In the genomic region with DNA sequence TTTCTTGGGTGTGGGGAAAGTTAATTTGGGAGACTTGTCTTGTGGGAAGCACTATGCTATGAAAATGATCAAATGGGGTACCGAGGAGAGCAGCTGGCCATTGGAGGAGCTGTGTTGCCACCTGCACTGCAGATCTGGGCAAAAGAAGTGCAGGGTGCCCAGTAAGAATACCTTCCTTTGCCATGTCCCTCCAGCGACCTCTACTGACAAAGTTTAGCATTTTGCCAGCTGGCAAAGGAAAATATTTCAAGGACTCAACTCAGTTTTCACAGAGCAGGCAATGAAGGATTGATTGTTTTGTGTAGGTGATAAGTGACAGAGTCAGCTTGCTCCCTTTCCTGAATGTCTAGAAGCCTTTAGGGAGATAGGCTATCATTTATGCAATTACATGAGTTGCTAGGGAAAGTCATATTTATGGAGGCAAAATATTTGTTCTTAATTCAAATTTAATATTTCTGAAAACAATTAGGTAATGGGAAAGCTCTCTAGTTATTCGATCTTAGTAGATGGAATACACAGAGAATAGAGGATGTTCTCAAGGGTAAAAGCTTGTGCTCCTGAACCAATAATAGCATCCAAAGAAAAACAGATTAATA, we compare ENCODE assay signal across 8 cellular contexts.
DNase-seq lines count a peak whose midpoint lies in the region; ATAC-seq and TF ChIP-seq lines count a peak whose summit lies in the region.

No MANE protein-coding gene starts in this region.

- POLR2A ChIA-PET in AG04450 (lab: Yijun Ruan, JAX), result no interaction called here

- no peak overlapping the region for H3K4me3 ChIP-seq in AG04450 (ENCODE audit: low read depth, low read length)
- H3K4me3 ChIP-seq in GM12865 (ENCODE audit: low read depth, low read length), result no peak overlapping the region
- no peak overlapping the region for H3K4me3 ChIP-seq in psoas muscle
- no peak overlapping the region for H3K4me3 ChIP-seq in thyroid gland (replicated peaks in 1 of 3)
- no peak overlapping the region for H3K4me3 ChIP-seq in ovary

- H3K36me3 Mint-ChIP-seq in chondrocyte (ENCODE audit: low read depth), result no peaks in the 10 kb centered on the region

- WGBS in psoas muscle, 3 donors, result 53 to 56% (median 56%) methylated on average over 3 of the region's 3 CpGs
- 59 to 69% methylated on average over 3 of the region's 3 CpGs for WGBS in thyroid gland, 2 donors
- WGBS in ovary, 3 donors, result 58 to 66% (median 63%) methylated on average over 3 of the region's 3 CpGs

- CTCF ChIA-PET in AG04450 (lab: Charles Lee), result interaction anchor here (0.6 to 3.6 kb wide), 14 partner anchors 9 to 1165 kb away, joined by 3 to 49 read pairs (median 5); no protein-coding TSS in a partner anchor

- H3K9me3 ChIP-seq in AG04450 (ENCODE audit: control insufficient read depth, insufficient read depth, low read length), result no peaks in the 10 kb centered on the region
- H3K9me3 ChIP-seq in psoas muscle, result no peaks in the 10 kb centered on the region
- H3K9me3 ChIP-seq in thyroid gland, result no peaks in the 10 kb centered on the region
- H3K9me3 ChIP-seq in ovary, result no peaks in the 10 kb centered on the region

- H3K36me3 ChIP-seq in psoas muscle (ENCODE audit: insufficient read depth in 1 of 2, low read depth in 1 of 2) (no peaks in the 10 kb centered on the region), thyroid gland (no peaks in the 10 kb centered on the region), ovary (no peaks in the 10 kb centered on the region)

- no peak overlapping the region for H3K4me3 Mint-ChIP-seq in chondrocyte (ENCODE audit: unreplicated experiment)

- no peak for TF ChIP-seq POLR2A in thyroid gland (IDR thresholded peaks at IDR 0.05)
- no peak for TF ChIP-seq POLR2A in ovary (IDR thresholded peaks at IDR 0.05)

- H3K4me1 ChIP-seq in psoas muscle (no peaks in the 10 kb centered on the region), thyroid gland (peaks cover 0 to 4% of the 10 kb centered on the region in 2 donors), ovary (ENCODE audit: insufficient read depth) (no peaks in the 10 kb centered on the region)

- H3K27ac ChIP-seq in AG04450 (ENCODE audit: low read depth, low read length), result no peak overlapping the region
- no peak overlapping the region for H3K27ac ChIP-seq in psoas muscle
- H3K27ac ChIP-seq in thyroid gland, result no peak overlapping the region
- no peak overlapping the region for H3K27ac ChIP-seq in ovary

- ATAC-seq in psoas muscle, result no peak

- intact Hi-C loops in psoas muscle (cut with DNase I) (no loop called here), thyroid gland (cut with DNase I) (loop anchor here (10.0 kb wide), 1 partner anchor 235 kb away; no protein-coding TSS in a partner anchor), ovary (cut with DNase I) (no loop called here)

- H3K27ac Mint-ChIP-seq in chondrocyte (ENCODE audit: unreplicated experiment), result no peak overlapping the region

- H3K9me3 Mint-ChIP-seq in chondrocyte (ENCODE audit: low read depth), result peaks cover 4% of the 10 kb centered on the region

- no peaks in the 10 kb centered on the region for H3K27me3 Mint-ChIP-seq in chondrocyte (ENCODE audit: low read depth)

- no peaks in the 10 kb centered on the region for H3K27me3 ChIP-seq in AG04450 (ENCODE audit: control insufficient read depth, insufficient read depth, low read length)
- no peaks in the 10 kb centered on the region for H3K27me3 ChIP-seq in psoas muscle (ENCODE audit: insufficient read depth in 3 of 3, low read length in 2 of 3)
- H3K27me3 ChIP-seq in thyroid gland, result no peaks in the 10 kb centered on the region
- H3K27me3 ChIP-seq in ovary, result no peaks in the 10 kb centered on the region

- TF ChIP-seq EP300 in ovary (IDR thresholded peaks at IDR 0.05), result no peak

- TF ChIP-seq CTCF in AG04450 (IDR thresholded peaks at IDR 0.05; ENCODE audit: low read depth, low read length) (peak; percentile 69), GM12865 (IDR thresholded peaks at IDR 0.05; ENCODE audit: insufficient read depth, low read depth, low read length, missing control alignments) (peak; percentile 72), chondrocyte (IDR thresholded peaks at IDR 0.05) (peak; percentile 69), psoas muscle (IDR thresholded peaks at IDR 0.05) (peak; percentile 26), thyroid gland (IDR thresholded peaks at IDR 0.05) (peak in 1 of 6 experiments; percentile 19), ovary (IDR thresholded peaks at IDR 0.05) (no peak)

- no peaks in the 10 kb centered on the region for H3K4me1 Mint-ChIP-seq in chondrocyte (ENCODE audit: low read depth)

- no peak for DNase-seq in AG04450 (ENCODE audit: low read depth, low spot score)
- peak; percentile 78 for DNase-seq in GM12865 (ENCODE audit: low read depth)
- DNase-seq in NCI-H774 (lab: John Stamatoyannopoulos, UW), result peak; percentile 38
- no peak for DNase-seq in chondrocyte (ENCODE audit: low spot score)
- no peak for DNase-seq in psoas muscle
- DNase-seq in thyroid gland, result no peak
- DNase-seq in activated CD4-positive, CD25-positive, alpha-beta regulatory T cell treated with anti-CD3 and anti-CD28 coated beads, Interleukin-2, amount 50 U/mL, for 72 hours, result no peak
- no peak for DNase-seq in ovary

Comparison
In these comparisons a context has a peak if more than half of its experiments do, and no peak if none do; other contexts are left out.
1. DNase-seq: peak in GM12865 (single experiment) and NCI-H774 (single experiment); none in AG04450 (single experiment), chondrocyte (single experiment), psoas muscle (0 of 2), thyroid gland (0 of 2), activated CD4-positive, CD25-positive, alpha-beta regulatory T cell treated with anti-CD3 and anti-CD28 coated beads, Interleukin-2, amount 50 U/mL, for 72 hours (single experiment) and ovary (0 of 5).
2. CTCF ChIP-seq: peak in AG04450 (single experiment), GM12865 (single experiment), chondrocyte (single experiment) and psoas muscle (single experiment); none in ovary (0 of 3).